25 cellular contexts compared by ENCODE assay signal in genomic region chr1:54777011-54777410, GRCh38. TPM values are rescaled to one million over a fixed set of nuclear protein-coding genes. Genes with fewer than 3 reads are reported as not detected.
"Had no signal": no experiment of that assay in that cellular context is flagged by ENCODE, and none has a peak within 500 bp of the region (broad histone marks: within the 10 kb centered on the region; RNA-seq: fewer than 3 reads in every experiment).

No MANE protein-coding gene starts in this region.

- H3K27me3 ChIP-seq: upper lobe of left lung, uterus had no signal

- H3K27ac ChIP-seq: dorsolateral prefrontal cortex, parathyroid adenoma, psoas muscle, skin epidermis, thoracic aorta, upper lobe of left lung, uterus had no signal

- H3K4me1 ChIP-seq: uterus had no signal

- H3K4me3 ChIP-seq: dorsolateral prefrontal cortex, heart left ventricle, psoas muscle, skin epidermis, thoracic aorta, upper lobe of left lung, uterus had no signal

- H3K36me3 ChIP-seq: heart left ventricle, thoracic aorta, upper lobe of left lung, uterus had no signal

- DNase-seq: cortex of kidney; dorsolateral prefrontal cortex; effector CD8-positive, alpha-beta T cell; hippocampal formation; kidney glomerular epithelial cell; mesendoderm; naive thymus-derived CD4-positive, alpha-beta T cell; nephron progenitor cell; psoas muscle; stimulated activated CD4-positive, alpha-beta T cell treated with anti-CD3 and anti-CD28 coated beads, Interleukin-2, amount 100 ng/mL, for 24 hours; stimulated activated CD4-positive, alpha-beta T cell treated with anti-CD3 and anti-CD28 coated beads, Interleukin-4, amount 100 ng/mL, for 4 hours; stimulated activated naive B cell treated with anti-CD40 and anti-IgM and Interleukin-4, amounts not matched to agents 10 μg/mL and 1 μg/mL and 100 μg/mL, for 72 hours; stimulated activated naive CD8-positive, alpha-beta T cell treated with anti-CD3 and anti-CD28 coated beads, Interleukin-15, amount 100 ng/mL, for 72 hours; substantia nigra; upper lobe of left lung; uterus had no signal

- H3K79me2 ChIP-seq: parathyroid adenoma had no signal

- ATAC-seq: esophagus mucosa; naive thymus-derived CD4-positive, alpha-beta T cell; psoas muscle; sciatic nerve; stimulated activated naive B cell treated with anti-CD40 and anti-IgM and Interleukin-4, amounts not matched to agents 10 μg/mL and 1 μg/mL and 100 μg/mL, for 72 hours; stimulated activated naive CD8-positive, alpha-beta T cell treated with anti-CD3 and anti-CD28 coated beads, Interleukin-15, amount 100 ng/mL, for 72 hours had no signal

- H3K9me3 ChIP-seq: heart left ventricle, psoas muscle, thoracic aorta, upper lobe of left lung, uterus had no signal

- H2AFZ ChIP-seq: parathyroid adenoma had no signal

- H3K9ac ChIP-seq: parathyroid adenoma had no signal

RNA-seq across cellular contexts. Expression of gene TTC22, which starts 24.1 kb away (rescaled TPM):
- total RNA-seq: fibroblast of lung, glomerular endothelial cell, lung microvascular endothelial cell had no signal
- polyA plus RNA-seq: fibroblast of lung had no signal
